In genomic region chr5:168612996-168613395, GRCh38 we compare ENCODE assay signal across 16 cellular contexts. TPM values are rescaled to one million over a fixed set of nuclear protein-coding genes. Genes with fewer than 3 reads are reported as not detected.
A peak's percentile ranks its signal among the peaks of the same experiment; 100 is the strongest.
DNase-seq lines count a peak whose midpoint lies in the region; ATAC-seq and TF ChIP-seq lines count a peak whose summit lies in the region.
"Had no signal": no experiment of that assay in that cellular context is flagged by ENCODE, and none has a peak within 500 bp of the region (broad histone marks: within the 10 kb centered on the region; RNA-seq: fewer than 3 reads in every experiment).

No MANE protein-coding gene starts in this region.

- no peaks in the 10 kb centered on the region for H3K79me2 ChIP-seq in GM23248 (ENCODE audit: insufficient read depth)
- H3K79me2 ChIP-seq in trophoblast cell (ENCODE audit: control insufficient read depth, insufficient read depth, low read length, poor library complexity), result no peaks in the 10 kb centered on the region

- H2BK120ac ChIP-seq in trophoblast cell (ENCODE audit: insufficient read depth, low read length, poor library complexity), result no peak overlapping the region

- no peak for TF ChIP-seq EP300 in esophagus muscularis mucosa (IDR thresholded peaks at IDR 0.05)

- H2AK5ac ChIP-seq in trophoblast cell (ENCODE audit: low read length), result no peak overlapping the region

- no peaks in the 10 kb centered on the region for H3K27me3 ChIP-seq in CD4-positive, CD25-positive, alpha-beta regulatory T cell (ENCODE audit: control insufficient read depth, insufficient read depth, low read length)
- no peaks in the 10 kb centered on the region for H3K27me3 ChIP-seq in GM23248 (replicated peaks; ENCODE audit: insufficient read depth)
- no peaks in the 10 kb centered on the region for H3K27me3 ChIP-seq in esophagus muscularis mucosa
- H3K27me3 ChIP-seq in trophoblast cell (ENCODE audit: insufficient read depth, low read length), result no peaks in the 10 kb centered on the region
- H3K27me3 ChIP-seq: BLaER1 treated with 17β-estradiol and CSF1 and Interleukin-3, amounts not matched to agents 10 nM and 100 nM had no signal

- no peaks in the 10 kb centered on the region for H3K9me3 Mint-ChIP-seq in CD4-positive, CD25-positive, alpha-beta regulatory T cell

- no peak overlapping the region for H3K27ac ChIP-seq in CD4-positive, CD25-positive, alpha-beta regulatory T cell (ENCODE audit: insufficient read depth, low read length, poor library complexity, severe bottlenecking)
- H3K27ac ChIP-seq in GM23248 (no peak overlapping the region), esophagus muscularis mucosa (replicated peaks in 1 of 4) (no peak overlapping the region), trophoblast cell (ENCODE audit: low read depth, low read length) (no peak overlapping the region)
- H3K27ac ChIP-seq: BLaER1 treated with 17β-estradiol and CSF1 and Interleukin-3, amounts not matched to agents 10 nM and 100 nM had no signal

- H3K14ac ChIP-seq in trophoblast cell (ENCODE audit: low read length), result no peak overlapping the region

- DNase-seq in CD4-positive, CD25-positive, alpha-beta regulatory T cell, result peak in 2 of 3 donors; percentile 53 to 70
- peak; percentile 11 for DNase-seq in GM23248
- peak; percentile 46 for DNase-seq in central memory CD4-positive, alpha-beta T cell
- DNase-seq in mucosa of descending colon, result peak in 1 of 3 donors; percentile 44
- no peak for DNase-seq in esophagus muscularis mucosa (ENCODE audit: extremely low spot score)
- DNase-seq in trophoblast cell, result no peak
- no peak for DNase-seq in middle frontal gyrus (ENCODE audit: extremely low spot score, low spot score)
- DNase-seq: cerebellar nuclear complex; erythroblast; GF-D8; NCI-H2107; stimulated activated CD4-positive, alpha-beta T cell treated with anti-CD3 and anti-CD28 coated beads, Interleukin-4, amount 100 ng/mL, for 4 hours had no signal

- TF ChIP-seq CTCF in mucosa of descending colon (IDR thresholded peaks at IDR 0.05) (no peak), esophagus muscularis mucosa (IDR thresholded peaks at IDR 0.05) (no peak)

- no peak overlapping the region for H4K8ac ChIP-seq in trophoblast cell (ENCODE audit: low read depth, low read length)

- H3K27me3 Mint-ChIP-seq in CD4-positive, CD25-positive, alpha-beta regulatory T cell, result peaks cover 11% of the 10 kb centered on the region

- no peak overlapping the region for H4K91ac ChIP-seq in trophoblast cell (ENCODE audit: low read depth, low read length)

- in situ Hi-C loops in GM23248 (cut with MboI), result no loop called here

- no peak overlapping the region for H2BK12ac ChIP-seq in trophoblast cell (ENCODE audit: low read length)

- no peak overlapping the region for H3K4ac ChIP-seq in trophoblast cell (ENCODE audit: low read depth, low read length)

- no peak for TF ChIP-seq POLR2A in esophagus muscularis mucosa (IDR thresholded peaks at IDR 0.05; ENCODE audit: low read depth)

- peak; percentile 87 to 94 for ATAC-seq in CD4-positive, CD25-positive, alpha-beta regulatory T cell (ENCODE audit: low read depth in 2 of 2)
- ATAC-seq in mucosa of descending colon, result peak; percentile 92
- ATAC-seq in GM19397 (IDR thresholded peaks at IDR 0.05; ENCODE audit: unreplicated experiment), result no peak
- ATAC-seq: GM23338, SK-N-SH treated with all-trans-retinoic acid at 6 μM for 48 hours had no signal

- H3K9me3 ChIP-seq in CD4-positive, CD25-positive, alpha-beta regulatory T cell (ENCODE audit: control insufficient read depth in 2 of 2, low read length in 2 of 2), result no peaks in the 10 kb centered on the region
- H3K9me3 ChIP-seq in GM23248 (ENCODE audit: low read depth) (no peaks in the 10 kb centered on the region), mucosa of descending colon (no peaks in the 10 kb centered on the region), esophagus muscularis mucosa (no peaks in the 10 kb centered on the region), trophoblast cell (ENCODE audit: insufficient read depth, low read depth, low read length) (no peaks in the 10 kb centered on the region)

- H3K9ac ChIP-seq in GM23248 (no peak overlapping the region), trophoblast cell (ENCODE audit: low read length) (no peak overlapping the region)
- H3K9ac ChIP-seq: BLaER1 treated with 17β-estradiol and CSF1 and Interleukin-3, amounts not matched to agents 10 nM and 100 nM had no signal

- H2BK5ac ChIP-seq in trophoblast cell (ENCODE audit: low read depth, low read length, poor library complexity), result no peak overlapping the region

- no peaks in the 10 kb centered on the region for H3K36me3 Mint-ChIP-seq in CD4-positive, CD25-positive, alpha-beta regulatory T cell

- H2AFZ ChIP-seq in GM23248 (no peak overlapping the region), trophoblast cell (ENCODE audit: insufficient read depth, low read length, poor library complexity) (no peak overlapping the region)
- H2AFZ ChIP-seq: GM23338 had no signal

- peak overlapping the region in 3 of 4 donors; percentile 46 to 71 (median 69) for H3K4me3 Mint-ChIP-seq in CD4-positive, CD25-positive, alpha-beta regulatory T cell
- H3K4me3 Mint-ChIP-seq: GM23338 had no signal

- H3K36me3 ChIP-seq in CD4-positive, CD25-positive, alpha-beta regulatory T cell (ENCODE audit: control insufficient read depth, insufficient read depth, low read length), result no peaks in the 10 kb centered on the region
- no peaks in the 10 kb centered on the region for H3K36me3 ChIP-seq in GM23248 (ENCODE audit: low read depth)
- no peaks in the 10 kb centered on the region for H3K36me3 ChIP-seq in mucosa of descending colon (ENCODE audit: low read depth)
- no peaks in the 10 kb centered on the region for H3K36me3 ChIP-seq in esophagus muscularis mucosa
- no peaks in the 10 kb centered on the region for H3K36me3 ChIP-seq in trophoblast cell (ENCODE audit: control insufficient read depth in 1 of 2, insufficient read depth in 2 of 2, low read length in 2 of 2)
- H3K36me3 ChIP-seq: BLaER1 treated with 17β-estradiol and CSF1 and Interleukin-3, amounts not matched to agents 10 nM and 100 nM had no signal

- intact Hi-C loops in mucosa of descending colon (cut with DNase I, micrococcal nuclease) (no loop called here), esophagus muscularis mucosa (cut with DNase I) (no loop called here)

- WGBS in GM23248 (ENCODE audit: low coverage in 1 of 2, low lambda C conversion rate in 2 of 2, missing lambda C conversion rate in 2 of 2), 2 experiments, result 53 to 56% methylated on average over 2 of the region's 2 CpGs
- 56% methylated on average over 2 of the region's 2 CpGs for WGBS in esophagus muscularis mucosa
- no CpG with 5 or more reads among the region's 2 CpGs for WGBS in trophoblast cell (ENCODE audit: extremely low coverage, insufficient coverage, insufficient read length)

- no peak overlapping the region for H3K23ac ChIP-seq in trophoblast cell (ENCODE audit: low read length)

- peaks cover 6 to 9% (median 8%) of the 10 kb centered on the region in 4 donors for H3K4me1 Mint-ChIP-seq in CD4-positive, CD25-positive, alpha-beta regulatory T cell
- H3K4me1 Mint-ChIP-seq: GM23338 had no signal

- H3F3A ChIP-seq in GM23248 (ENCODE audit: insufficient read depth), result no peaks in the 10 kb centered on the region

- H4K20me1 ChIP-seq in GM23248 (ENCODE audit: insufficient read depth), result no peaks in the 10 kb centered on the region
- H4K20me1 ChIP-seq: BLaER1 treated with 17β-estradiol and CSF1 and Interleukin-3, amounts not matched to agents 10 nM and 100 nM had no signal

- H3K4me2 ChIP-seq in GM23248 (ENCODE audit: unreplicated experiment) (no peak overlapping the region), trophoblast cell (ENCODE audit: low read length) (no peak overlapping the region)
- H3K4me2 ChIP-seq: BLaER1 treated with 17β-estradiol and CSF1 and Interleukin-3, amounts not matched to agents 10 nM and 100 nM; GM23338 had no signal

- no peaks in the 10 kb centered on the region for H3K79me1 ChIP-seq in trophoblast cell (ENCODE audit: low read length)

- peak overlapping the region; percentile 87 to 92 (median 89) for H3K27ac Mint-ChIP-seq in CD4-positive, CD25-positive, alpha-beta regulatory T cell
- H3K27ac Mint-ChIP-seq: GM23338 had no signal

- no peaks in the 10 kb centered on the region for H3K9me2 ChIP-seq in GM23248 (ENCODE audit: insufficient read depth)

- H4K12ac ChIP-seq in trophoblast cell (ENCODE audit: low read depth, low read length), result no peak overlapping the region

- peaks cover 8% of the 10 kb centered on the region for H3K4me1 ChIP-seq in CD4-positive, CD25-positive, alpha-beta regulatory T cell (ENCODE audit: control insufficient read depth, insufficient read depth, low read length, poor library complexity, severe bottlenecking)
- H3K4me1 ChIP-seq in GM23248 (ENCODE audit: insufficient read depth), result no peaks in the 10 kb centered on the region
- peaks cover 21% of the 10 kb centered on the region for H3K4me1 ChIP-seq in mucosa of descending colon (ENCODE audit: low read depth)
- no peaks in the 10 kb centered on the region for H3K4me1 ChIP-seq in esophagus muscularis mucosa
- H3K4me1 ChIP-seq in trophoblast cell (ENCODE audit: control insufficient read depth in 1 of 2, insufficient read depth in 2 of 2, low read length in 2 of 2), result peaks cover 0 to 3% of the 10 kb centered on the region in 2 experiments
- H3K4me1 ChIP-seq: BLaER1 treated with 17β-estradiol and CSF1 and Interleukin-3, amounts not matched to agents 10 nM and 100 nM had no signal

- H3K18ac ChIP-seq in trophoblast cell (ENCODE audit: low read length), result no peak overlapping the region

- H3K4me3 ChIP-seq in CD4-positive, CD25-positive, alpha-beta regulatory T cell (ENCODE audit: low read depth, low read length), result no peak overlapping the region
- no peak overlapping the region for H3K4me3 ChIP-seq in GM23248
- no peak overlapping the region for H3K4me3 ChIP-seq in mucosa of descending colon
- H3K4me3 ChIP-seq in esophagus muscularis mucosa, result no peak overlapping the region
- no peak overlapping the region for H3K4me3 ChIP-seq in trophoblast cell (ENCODE audit: low read depth, low read length)
- H3K4me3 ChIP-seq: BLaER1 treated with 17β-estradiol and CSF1 and Interleukin-3, amounts not matched to agents 10 nM and 100 nM; GM23338 had no signal

RNA-seq across cellular contexts. Expression of gene PANK3, which starts 33.8 kb away (rescaled TPM):
- total RNA-seq in CD4-positive, CD25-positive, alpha-beta regulatory T cell, result 38.7 TPM
- 10 to 100 TPM in 1 of 4 donors, 1 to 10 TPM in 3; 4.7 to 11.7 (median 6.3) TPM for polyA plus RNA-seq in CD4-positive, CD25-positive, alpha-beta regulatory T cell
- 24.2 TPM in 2 replicates for total RNA-seq in GM23248 (2014; rRNA removed; shearing (Covaris generic))
- polyA plus RNA-seq in GM23248 (2016; fragmentation: Nextera tagmentation; extraction: Ambion mirVana), result 10.3 and 11.8 TPM in 2 replicates
- total RNA-seq in mucosa of descending colon, result 100 to 1,000 TPM in 2 of 3 donors, 10 to 100 TPM in 1; 80.7 to 147 (median 125) TPM
- 10 to 100 TPM; 26.0 to 34.5 (median 29.4) TPM for total RNA-seq in esophagus muscularis mucosa
- 23.9 and 24.3 TPM in 2 replicates for polyA plus RNA-seq in trophoblast cell (2013)

Comparison
In these comparisons a context has a peak if more than half of its experiments do, and no peak if none do; other contexts are left out.
1. DNase-seq: peak in CD4-positive, CD25-positive, alpha-beta regulatory T cell (2 of 3), GM23248 (single experiment) and central memory CD4-positive, alpha-beta T cell (single experiment); none in esophagus muscularis mucosa (single experiment), trophoblast cell (0 of 2) and middle frontal gyrus (single experiment).